Comparison of ENCODE assay signal across 1 cellular context in genomic region chrX:114675365-114675764, GRCh38.
TF ChIP-seq lines count a peak whose summit lies in the region.

No MANE protein-coding gene starts in this region.

TF ChIP-seq in GM23338, 12 proteins besides CTCF, POLR2A, EP300 and RAD21 (continued from another document):
- no peak for TF ChIP-seq ZNF462 (CRISPR knock-in tag; IDR thresholded peaks at IDR 0.05)
- TF ChIP-seq ZNF114 (CRISPR knock-in tag; IDR thresholded peaks at IDR 0.05), result no peak
- no peak for TF ChIP-seq NANOG (IDR thresholded peaks at IDR 0.05; ENCODE audit: borderline replicate concordance)
- no peak for TF ChIP-seq JUNB (IDR thresholded peaks at IDR 0.05; ENCODE audit: unreplicated experiment)
- TF ChIP-seq EZH2 (IDR thresholded peaks at IDR 0.05; ENCODE audit: low read depth, unreplicated experiment), result no peak
- no peak for TF ChIP-seq ZNF331 (CRISPR knock-in tag; IDR thresholded peaks at IDR 0.05; ENCODE audit: low read depth)
